In the genomic region with DNA sequence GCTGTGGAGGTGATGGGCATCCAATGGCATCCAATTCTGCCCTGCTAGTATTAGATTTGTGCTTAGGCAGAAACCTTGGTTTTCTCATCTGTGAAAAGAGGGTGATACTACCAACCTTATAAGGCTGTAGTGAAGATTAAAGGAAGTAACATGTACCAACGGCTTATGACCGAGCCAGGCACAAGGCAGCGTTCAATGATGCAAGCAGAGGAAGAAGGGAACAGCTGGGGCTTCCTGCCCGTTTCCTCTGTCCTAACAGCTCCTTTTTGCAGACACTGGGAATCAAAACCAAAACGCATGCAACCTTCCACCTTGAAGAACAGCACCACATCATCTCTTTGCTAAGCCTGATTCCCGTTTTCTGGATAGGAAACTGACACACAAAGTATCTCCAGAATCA, we compare ENCODE assay signal across 13 cellular contexts. TPM values are rescaled to one million over a fixed set of nuclear protein-coding genes. Genes with fewer than 3 reads are reported as not detected.
DNase-seq lines count a peak whose midpoint lies in the region; ATAC-seq and TF ChIP-seq lines count a peak whose summit lies in the region.
"Had no signal": no experiment of that assay in that cellular context is flagged by ENCODE, and none has a peak within 500 bp of the region (broad histone marks: within the 10 kb centered on the region; RNA-seq: fewer than 3 reads in every experiment).

No MANE protein-coding gene starts in this region.

- no peak for ATAC-seq in activated CD8-positive, alpha-beta memory T cell treated with anti-CD3 and anti-CD28 coated beads, Interleukin-2, amount 10 ng/mL, durations not matched to agents 7 days and 5 days
- no peak for ATAC-seq in GM18909 (IDR thresholded peaks at IDR 0.05; ENCODE audit: poor library complexity, unreplicated experiment)

- H3K9me3 Mint-ChIP-seq in activated CD8-positive, alpha-beta memory T cell treated with anti-CD3 and anti-CD28 coated beads, Interleukin-2, amount 10 ng/mL, durations not matched to agents 7 days and 5 days (ENCODE audit: low read depth): no peaks in the 10 kb centered on the region
- no peaks in the 10 kb centered on the region for H3K9me3 Mint-ChIP-seq in T-helper 1 cell treated with Interleukin-12 subunit alpha and Interleukin-12 subunit beta and Interleukin-4 antibody, amounts not matched to agents 30 μg/mL and 1 μg/mL, for 36 hours

- H3K4me1 Mint-ChIP-seq in activated CD8-positive, alpha-beta memory T cell treated with anti-CD3 and anti-CD28 coated beads, Interleukin-2, amount 10 ng/mL, durations not matched to agents 7 days and 5 days: peaks cover 10% of the 10 kb centered on the region
- peaks cover 2% of the 10 kb centered on the region for H3K4me1 Mint-ChIP-seq in T-helper 1 cell treated with Interleukin-12 subunit alpha and Interleukin-12 subunit beta and Interleukin-4 antibody, amounts not matched to agents 30 μg/mL and 1 μg/mL, for 36 hours (ENCODE audit: low read depth)

- no peaks in the 10 kb centered on the region for H3K36me3 Mint-ChIP-seq in activated CD8-positive, alpha-beta memory T cell treated with anti-CD3 and anti-CD28 coated beads, Interleukin-2, amount 10 ng/mL, durations not matched to agents 7 days and 5 days
- no peaks in the 10 kb centered on the region for H3K36me3 Mint-ChIP-seq in T-helper 1 cell treated with Interleukin-12 subunit alpha and Interleukin-12 subunit beta and Interleukin-4 antibody, amounts not matched to agents 30 μg/mL and 1 μg/mL, for 36 hours (ENCODE audit: low read depth)

- no peak for TF ChIP-seq POLR2A in suprapubic skin (IDR thresholded peaks at IDR 0.05)

- DNase-seq in activated CD8-positive, alpha-beta memory T cell treated with anti-CD3 and anti-CD28 coated beads, Interleukin-2, amount 10 ng/mL, durations not matched to agents 7 days and 5 days: no peak
- no peak for DNase-seq in activated CD8-positive, alpha-beta memory T cell treated with anti-CD3 and anti-CD28 coated beads, Interleukin-2, amount 50 U/mL, for 4 hours
- DNase-seq in germinal center (ENCODE audit: low spot score) (peak; percentile 32), suprapubic skin (ENCODE audit: low spot score in 2 of 2) (no peak), HPDE6-E6E7 (ENCODE audit: extremely low spot score) (no peak)
- DNase-seq in stimulated activated CD4-positive, alpha-beta T cell treated with anti-CD3 and anti-CD28 coated beads, Interleukin-4, amount 100 ng/mL, for 24 hours: no peak
- DNase-seq: activated CD8-positive, alpha-beta memory T cell treated with anti-CD3 and anti-CD28 coated beads, Interleukin-2, amount 50 U/mL, for 48 hours; hippocampal formation; NCI-H2171 had no signal

- CTCF ChIA-PET in activated CD8-positive, alpha-beta memory T cell treated with anti-CD3 and anti-CD28 coated beads, Interleukin-2, amount 10 ng/mL, durations not matched to agents 7 days and 5 days (lab: Charles Lee): interaction anchor here (0.9 kb wide), 1 partner anchor 1984 kb away, joined by 3 read pairs; no protein-coding TSS in a partner anchor

- peak overlapping the region; percentile 7 for H3K4me3 Mint-ChIP-seq in activated CD8-positive, alpha-beta memory T cell treated with anti-CD3 and anti-CD28 coated beads, Interleukin-2, amount 10 ng/mL, durations not matched to agents 7 days and 5 days
- peak overlapping the region; percentile 15 for H3K4me3 Mint-ChIP-seq in T-helper 1 cell treated with Interleukin-12 subunit alpha and Interleukin-12 subunit beta and Interleukin-4 antibody, amounts not matched to agents 30 μg/mL and 1 μg/mL, for 36 hours
- H3K4me3 Mint-ChIP-seq: nephron had no signal

- H3K9me3 ChIP-seq in suprapubic skin: no peaks in the 10 kb centered on the region
- H3K9me3 ChIP-seq: tibial nerve had no signal

- peaks cover 9% of the 10 kb centered on the region for H3K4me1 ChIP-seq in suprapubic skin

- no peak overlapping the region for H3K27ac ChIP-seq in suprapubic skin
- H3K27ac ChIP-seq: tibial nerve had no signal

- TF ChIP-seq EP300 in suprapubic skin (IDR thresholded peaks at IDR 0.05): no peak

- TF ChIP-seq CTCF in suprapubic skin (IDR thresholded peaks at IDR 0.05): no peak

- peak overlapping the region; percentile 46 for H3K4me3 ChIP-seq in suprapubic skin

- H3K36me3 ChIP-seq in suprapubic skin: no peaks in the 10 kb centered on the region
- H3K36me3 ChIP-seq: tibial nerve had no signal

- no peak overlapping the region for H3K27ac Mint-ChIP-seq in activated CD8-positive, alpha-beta memory T cell treated with anti-CD3 and anti-CD28 coated beads, Interleukin-2, amount 10 ng/mL, durations not matched to agents 7 days and 5 days
- no peak overlapping the region for H3K27ac Mint-ChIP-seq in T-helper 1 cell treated with Interleukin-12 subunit alpha and Interleukin-12 subunit beta and Interleukin-4 antibody, amounts not matched to agents 30 μg/mL and 1 μg/mL, for 36 hours

- WGBS in suprapubic skin: 55% methylated on average over 6 of the region's 6 CpGs

- H3K27me3 Mint-ChIP-seq in activated CD8-positive, alpha-beta memory T cell treated with anti-CD3 and anti-CD28 coated beads, Interleukin-2, amount 10 ng/mL, durations not matched to agents 7 days and 5 days: peaks cover 56% of the 10 kb centered on the region
- H3K27me3 Mint-ChIP-seq in T-helper 1 cell treated with Interleukin-12 subunit alpha and Interleukin-12 subunit beta and Interleukin-4 antibody, amounts not matched to agents 30 μg/mL and 1 μg/mL, for 36 hours (ENCODE audit: low read depth): peaks cover 49% of the 10 kb centered on the region

- H3K27me3 ChIP-seq in suprapubic skin: peaks cover 24% of the 10 kb centered on the region

RNA-seq across cellular contexts. Expression of a gene that starts 1.2 kb away (rescaled TPM):
- not detected for total RNA-seq in activated CD8-positive, alpha-beta memory T cell treated with anti-CD3 and anti-CD28 coated beads, Interleukin-2, amount 10 ng/mL, durations not matched to agents 7 days and 5 days
- not detected for total RNA-seq in suprapubic skin
- total RNA-seq: tibial nerve had no signal

RNA-seq across cellular contexts. Expression of a gene that starts 59.9 kb away (rescaled TPM):
- total RNA-seq in activated CD8-positive, alpha-beta memory T cell treated with anti-CD3 and anti-CD28 coated beads, Interleukin-2, amount 10 ng/mL, durations not matched to agents 7 days and 5 days: not detected
- 1 to 10 TPM in 1 of 4 donors, under 1 TPM in 1, not detected in 2; 0.81 to 1.1 TPM for total RNA-seq in suprapubic skin
